ENCODE assay signal across 18 cellular contexts in the genomic region with DNA sequence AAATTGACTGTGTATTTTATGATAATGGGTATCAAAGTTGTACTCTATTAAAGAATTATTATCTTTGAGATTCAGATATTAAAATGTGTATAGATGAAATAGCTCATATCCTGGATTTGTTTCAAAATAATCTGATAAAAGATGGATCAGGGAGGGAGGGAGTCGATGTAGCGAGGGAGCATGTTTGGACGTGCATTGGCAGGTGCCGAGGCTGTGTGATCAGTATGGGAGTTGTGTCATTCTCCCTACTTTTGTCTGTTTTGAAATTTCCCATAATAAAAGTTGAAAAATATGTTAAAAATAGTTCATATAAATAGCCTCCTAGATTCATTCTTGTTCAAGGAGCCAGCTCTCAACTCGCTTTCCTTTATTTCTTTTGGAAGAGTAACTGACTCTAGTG.
DNase-seq lines count a peak whose midpoint lies in the region; ATAC-seq, FAIRE-seq and TF ChIP-seq lines count a peak whose summit lies in the region.
"Had no signal": no experiment of that assay in that cellular context is flagged by ENCODE, and none has a peak within 500 bp of the region (broad histone marks: within the 10 kb centered on the region; RNA-seq: fewer than 3 reads in every experiment).

No MANE protein-coding gene starts in this region.

- H3K9ac ChIP-seq in iPS-20b (ENCODE audit: low read depth, low read length), result no peak overlapping the region

- peak overlapping the region; percentile 46 for H3K27ac Mint-ChIP-seq in activated CD4-positive, alpha-beta T cell treated with anti-CD3 and anti-CD28 coated beads, Interleukin-2, amount 10 ng/mL, durations not matched to agents 24 days and 14 days
- peak overlapping the region; percentile 78 for H3K27ac Mint-ChIP-seq in activated CD8-positive, alpha-beta T cell treated with anti-CD3 and anti-CD28 coated beads, Interleukin-2, amount 10 ng/mL, durations not matched to agents 7 days and 5 days
- H3K27ac Mint-ChIP-seq in stimulated activated effector memory CD8-positive, alpha-beta T cell treated with anti-CD3 and anti-CD28 coated beads, Interleukin-12 subunit alpha, Interleukin-12 subunit beta, amount 100 ng/mL, for 72 hours, result peak overlapping the region; percentile 96

- no peak for TF ChIP-seq POLR2A in GM12892 (IDR thresholded peaks at IDR 0.05; ENCODE audit: low read depth, low read length)

- no peaks in the 10 kb centered on the region for H3K9me3 ChIP-seq in iPS-20b (ENCODE audit: insufficient read depth, low read depth, low read length)
- H3K9me3 ChIP-seq: testis had no signal

- no peak overlapping the region for H3K4me3 ChIP-seq in iPS-20b (ENCODE audit: low read length)
- H3K4me3 ChIP-seq: dorsolateral prefrontal cortex, testis had no signal

- no peak for DNase-seq in activated CD4-positive, alpha-beta T cell treated with anti-CD3 and anti-CD28 coated beads, Interleukin-2, amount 10 ng/mL, durations not matched to agents 24 days and 14 days
- DNase-seq in activated CD4-positive, alpha-beta T cell treated with anti-CD3 and anti-CD28 coated beads for 48 hours, result no peak
- no peak for DNase-seq in activated CD8-positive, alpha-beta T cell treated with anti-CD3 and anti-CD28 coated beads, Interleukin-2, amount 10 ng/mL, durations not matched to agents 7 days and 5 days
- no peak for DNase-seq in stimulated activated effector memory CD8-positive, alpha-beta T cell treated with anti-CD3 and anti-CD28 coated beads, Interleukin-12 subunit alpha, Interleukin-12 subunit beta, amount 100 ng/mL, for 72 hours (ENCODE audit: low spot score in 2 of 2)
- DNase-seq in GM12892 (ENCODE audit: insufficient read length), result no peak
- DNase-seq in NCI-H1417 (lab: John Stamatoyannopoulos, UW), result no peak
- no peak for DNase-seq in inferior parietal cortex (ENCODE audit: extremely low spot score)
- DNase-seq: activated CD4-positive, CD25-positive, alpha-beta regulatory T cell; activated effector memory CD4-positive, alpha-beta T cell treated with Interleukin-2 at 50 U/mL for 16 hours; dorsolateral prefrontal cortex; glutamatergic neuron; NCI-H1694; occipital lobe; SIG-M5; testis had no signal

- intact Hi-C loops in activated CD4-positive, alpha-beta T cell treated with anti-CD3 and anti-CD28 coated beads, Interleukin-2, amount 10 ng/mL, durations not matched to agents 24 days and 14 days (cut with micrococcal nuclease), result loop anchor here (2.0 kb wide), 1 partner anchor 39 kb away; no protein-coding TSS in a partner anchor

- POLR2A ChIA-PET in activated CD8-positive, alpha-beta T cell treated with anti-CD3 and anti-CD28 coated beads, Interleukin-2, amount 10 ng/mL, durations not matched to agents 7 days and 5 days (lab: Charles Lee), result interaction anchor here (2.8 kb wide), 1 partner anchor 20 kb away, joined by 12 read pairs; no protein-coding TSS in a partner anchor

- CTCF ChIA-PET in activated CD8-positive, alpha-beta T cell treated with anti-CD3 and anti-CD28 coated beads, Interleukin-2, amount 10 ng/mL, durations not matched to agents 7 days and 5 days (lab: Charles Lee), result interaction anchor here (0.6 to 6.1 kb wide), 10 partner anchors 11 to 313 kb away, joined by 3 to 38 read pairs (median 3); no protein-coding TSS in a partner anchor

- H3K27ac ChIP-seq in iPS-20b (ENCODE audit: low read length), result peak overlapping the region; percentile 25

- H3K36me3 ChIP-seq in iPS-20b (ENCODE audit: insufficient read depth, low read depth, low read length), result no peaks in the 10 kb centered on the region

- H3K27me3 ChIP-seq in iPS-20b (ENCODE audit: insufficient read depth, low read length), result no peaks in the 10 kb centered on the region
- H3K27me3 ChIP-seq: dorsolateral prefrontal cortex, testis had no signal

- H3K4me1 Mint-ChIP-seq in activated CD4-positive, alpha-beta T cell treated with anti-CD3 and anti-CD28 coated beads, Interleukin-2, amount 10 ng/mL, durations not matched to agents 24 days and 14 days, result peaks cover 73% of the 10 kb centered on the region
- peaks cover 86% of the 10 kb centered on the region for H3K4me1 Mint-ChIP-seq in activated CD8-positive, alpha-beta T cell treated with anti-CD3 and anti-CD28 coated beads, Interleukin-2, amount 10 ng/mL, durations not matched to agents 7 days and 5 days (ENCODE audit: low read depth)
- peaks cover 90% of the 10 kb centered on the region for H3K4me1 Mint-ChIP-seq in stimulated activated effector memory CD8-positive, alpha-beta T cell treated with anti-CD3 and anti-CD28 coated beads, Interleukin-12 subunit alpha, Interleukin-12 subunit beta, amount 100 ng/mL, for 72 hours

- no peak for FAIRE-seq in GM12892 (lab: Jason Lieb, UNC)
- FAIRE-seq: A204.1, H1 had no signal

- peaks cover 56% of the 10 kb centered on the region for H3K36me3 Mint-ChIP-seq in activated CD4-positive, alpha-beta T cell treated with anti-CD3 and anti-CD28 coated beads, Interleukin-2, amount 10 ng/mL, durations not matched to agents 24 days and 14 days (ENCODE audit: low read depth)
- peaks cover 84% of the 10 kb centered on the region for H3K36me3 Mint-ChIP-seq in activated CD8-positive, alpha-beta T cell treated with anti-CD3 and anti-CD28 coated beads, Interleukin-2, amount 10 ng/mL, durations not matched to agents 7 days and 5 days (ENCODE audit: low read depth)
- H3K36me3 Mint-ChIP-seq in stimulated activated effector memory CD8-positive, alpha-beta T cell treated with anti-CD3 and anti-CD28 coated beads, Interleukin-12 subunit alpha, Interleukin-12 subunit beta, amount 100 ng/mL, for 72 hours, result peaks cover 69% of the 10 kb centered on the region

- no peaks in the 10 kb centered on the region for H3K27me3 Mint-ChIP-seq in activated CD4-positive, alpha-beta T cell treated with anti-CD3 and anti-CD28 coated beads, Interleukin-2, amount 10 ng/mL, durations not matched to agents 24 days and 14 days
- H3K27me3 Mint-ChIP-seq in activated CD8-positive, alpha-beta T cell treated with anti-CD3 and anti-CD28 coated beads, Interleukin-2, amount 10 ng/mL, durations not matched to agents 7 days and 5 days (ENCODE audit: low read depth), result no peaks in the 10 kb centered on the region

- peaks cover 12% of the 10 kb centered on the region for H3K9me3 Mint-ChIP-seq in activated CD4-positive, alpha-beta T cell treated with anti-CD3 and anti-CD28 coated beads, Interleukin-2, amount 10 ng/mL, durations not matched to agents 24 days and 14 days
- H3K9me3 Mint-ChIP-seq in activated CD8-positive, alpha-beta T cell treated with anti-CD3 and anti-CD28 coated beads, Interleukin-2, amount 10 ng/mL, durations not matched to agents 7 days and 5 days (ENCODE audit: insufficient read depth), result no peaks in the 10 kb centered on the region
- no peaks in the 10 kb centered on the region for H3K9me3 Mint-ChIP-seq in stimulated activated effector memory CD8-positive, alpha-beta T cell treated with anti-CD3 and anti-CD28 coated beads, Interleukin-12 subunit alpha, Interleukin-12 subunit beta, amount 100 ng/mL, for 72 hours

- peaks cover 10% of the 10 kb centered on the region; the same call in 1 of the 2 replicates for H3K4me1 ChIP-seq in iPS-20b (ENCODE audit: insufficient read depth, low read length)

- ATAC-seq in activated CD8-positive, alpha-beta T cell treated with anti-CD3 and anti-CD28 coated beads, Interleukin-2, amount 10 ng/mL, durations not matched to agents 7 days and 5 days, result no peak
- ATAC-seq in stimulated activated effector memory CD8-positive, alpha-beta T cell treated with anti-CD3 and anti-CD28 coated beads, Interleukin-12 subunit alpha, Interleukin-12 subunit beta, amount 100 ng/mL, for 72 hours, result no peak

- H3K4me3 Mint-ChIP-seq in activated CD4-positive, alpha-beta T cell treated with anti-CD3 and anti-CD28 coated beads, Interleukin-2, amount 10 ng/mL, durations not matched to agents 24 days and 14 days, result no peak overlapping the region
- H3K4me3 Mint-ChIP-seq in activated CD8-positive, alpha-beta T cell treated with anti-CD3 and anti-CD28 coated beads, Interleukin-2, amount 10 ng/mL, durations not matched to agents 7 days and 5 days, result peak overlapping the region; percentile 45
- no peak overlapping the region for H3K4me3 Mint-ChIP-seq in stimulated activated effector memory CD8-positive, alpha-beta T cell treated with anti-CD3 and anti-CD28 coated beads, Interleukin-12 subunit alpha, Interleukin-12 subunit beta, amount 100 ng/mL, for 72 hours

Comparison
In these comparisons a context has a peak if more than half of its experiments do, and no peak if none do; other contexts are left out.
1. H3K27ac Mint-ChIP-seq: peak in every context shown above with its lines; median percentile 96 in stimulated activated effector memory CD8-positive, alpha-beta T cell treated with anti-CD3 and anti-CD28 coated beads, Interleukin-12 subunit alpha, Interleukin-12 subunit beta, amount 100 ng/mL, for 72 hours; 78 in activated CD8-positive, alpha-beta T cell treated with anti-CD3 and anti-CD28 coated beads, Interleukin-2, amount 10 ng/mL, durations not matched to agents 7 days and 5 days; 46 in activated CD4-positive, alpha-beta T cell treated with anti-CD3 and anti-CD28 coated beads, Interleukin-2, amount 10 ng/mL, durations not matched to agents 24 days and 14 days.